8 cellular contexts compared by ENCODE assay signal in the genomic region with DNA sequence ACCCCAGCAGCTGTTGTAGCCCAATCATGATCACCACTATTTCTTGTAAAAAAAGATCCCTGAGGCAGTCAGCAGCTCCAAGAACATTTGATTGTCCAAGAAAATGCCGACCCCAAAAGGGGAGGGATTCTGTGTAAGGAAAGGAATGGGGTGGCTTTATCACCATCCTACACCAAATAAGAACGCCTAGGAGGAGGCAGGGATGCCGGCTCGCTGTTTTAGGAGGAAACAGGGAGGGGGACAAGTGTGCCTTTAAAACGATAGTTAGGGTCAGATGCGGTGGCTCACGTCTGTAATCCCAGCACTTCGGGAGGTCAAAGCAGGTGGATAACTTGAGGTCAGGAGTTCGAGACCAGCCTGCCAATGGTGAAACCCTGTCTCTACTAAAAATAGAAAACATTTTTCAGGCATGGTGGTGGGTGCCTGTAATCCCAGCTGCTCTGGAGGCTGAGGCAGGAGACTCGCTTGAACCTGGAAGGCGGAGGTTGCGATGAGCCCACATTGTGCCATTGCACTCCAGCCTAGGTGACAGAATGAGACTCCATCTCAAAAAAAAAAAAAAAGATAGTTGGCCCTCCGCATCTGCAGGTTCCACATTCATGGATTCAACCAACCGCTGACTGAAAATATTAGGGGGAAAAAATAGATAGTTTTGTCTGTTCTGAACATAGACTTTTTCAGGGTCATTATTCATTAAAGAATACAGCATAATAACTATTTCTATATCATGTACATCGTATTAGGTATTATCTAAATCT.
DNase-seq lines count a peak whose midpoint lies in the region; ATAC-seq and TF ChIP-seq lines count a peak whose summit lies in the region.

No MANE protein-coding gene starts in this region.

- no peaks in the 10 kb centered on the region for H3K36me3 Mint-ChIP-seq in CD4-positive, CD25-positive, alpha-beta regulatory T cell
- H3K36me3 Mint-ChIP-seq in chondrocyte (ENCODE audit: low read depth), result no peaks in the 10 kb centered on the region
- no peaks in the 10 kb centered on the region for H3K36me3 Mint-ChIP-seq in neural progenitor cell
- no peaks in the 10 kb centered on the region for H3K36me3 Mint-ChIP-seq in glutamatergic neuron (ENCODE audit: unreplicated experiment)

- peaks cover 13% of the 10 kb centered on the region for H3F3A ChIP-seq in neural progenitor cell (ENCODE audit: low read depth)

- no peak overlapping the region for H3K4me3 ChIP-seq in CD4-positive, CD25-positive, alpha-beta regulatory T cell (ENCODE audit: low read depth, low read length)
- no peak overlapping the region for H3K4me3 ChIP-seq in neural progenitor cell

- TF ChIP-seq CTCF in chondrocyte (IDR thresholded peaks at IDR 0.05) (no peak), neural progenitor cell (IDR thresholded peaks at IDR 0.05) (no peak), glutamatergic neuron (IDR thresholded peaks at IDR 0.05; ENCODE audit: partially characterized antibody, unreplicated experiment) (no peak)

- H3K4me3 Mint-ChIP-seq in CD4-positive, CD25-positive, alpha-beta regulatory T cell, result peak overlapping the region; percentile 67 to 98 (median 95)
- H3K4me3 Mint-ChIP-seq in chondrocyte (ENCODE audit: unreplicated experiment) (peak overlapping the region; percentile 89), neural progenitor cell (peak overlapping the region; percentile 67), glutamatergic neuron (ENCODE audit: unreplicated experiment) (no peak overlapping the region)

- H4K20me1 ChIP-seq in neural progenitor cell (ENCODE audit: low read depth), result no peaks in the 10 kb centered on the region

- ATAC-seq in CD4-positive, CD25-positive, alpha-beta regulatory T cell (ENCODE audit: low read depth in 2 of 2), result no peak
- no peak for ATAC-seq in GM18520 (IDR thresholded peaks at IDR 0.05; ENCODE audit: unreplicated experiment)

- peak overlapping the region in 2 of 3 donors; percentile 90 to 94 for H3K27ac Mint-ChIP-seq in CD4-positive, CD25-positive, alpha-beta regulatory T cell
- H3K27ac Mint-ChIP-seq in chondrocyte (ENCODE audit: unreplicated experiment) (no peak overlapping the region), neural progenitor cell (peak overlapping the region; percentile 22), glutamatergic neuron (ENCODE audit: unreplicated experiment) (no peak overlapping the region)

- no peak overlapping the region for H3K27ac ChIP-seq in CD4-positive, CD25-positive, alpha-beta regulatory T cell (ENCODE audit: insufficient read depth, low read length, poor library complexity, severe bottlenecking)
- H3K27ac ChIP-seq in neural progenitor cell, result no peak overlapping the region

- peak overlapping the region; percentile 49 for H3K4me2 ChIP-seq in neural progenitor cell

- H3K4me1 ChIP-seq in CD4-positive, CD25-positive, alpha-beta regulatory T cell (ENCODE audit: control insufficient read depth, insufficient read depth, low read length, poor library complexity, severe bottlenecking), result peaks cover 14% of the 10 kb centered on the region
- peaks cover 9% of the 10 kb centered on the region for H3K4me1 ChIP-seq in neural progenitor cell

- no peak overlapping the region for H3K9ac ChIP-seq in neural progenitor cell

- no peaks in the 10 kb centered on the region for H3K27me3 ChIP-seq in CD4-positive, CD25-positive, alpha-beta regulatory T cell (ENCODE audit: control insufficient read depth, insufficient read depth, low read length)
- H3K27me3 ChIP-seq in neural progenitor cell, result no peaks in the 10 kb centered on the region

- peak overlapping the region; percentile 99 for H2AFZ ChIP-seq in neural progenitor cell (replicated peaks)

- H3K79me2 ChIP-seq in neural progenitor cell (ENCODE audit: low read depth), result no peaks in the 10 kb centered on the region

- no peak for DNase-seq in CD4-positive, CD25-positive, alpha-beta regulatory T cell
- DNase-seq in M059J (ENCODE audit: low read depth) (peak; percentile 31), chondrocyte (ENCODE audit: low spot score) (no peak), neural progenitor cell (ENCODE audit: low spot score) (peak; percentile 18), glutamatergic neuron (no peak), iPS-NIHi11 (ENCODE audit: low spot score) (no peak), NCI-H1930 (lab: John Stamatoyannopoulos, UW) (no peak)

- peaks cover 16% of the 10 kb centered on the region for H3K27me3 Mint-ChIP-seq in CD4-positive, CD25-positive, alpha-beta regulatory T cell
- no peaks in the 10 kb centered on the region for H3K27me3 Mint-ChIP-seq in chondrocyte (ENCODE audit: low read depth)
- H3K27me3 Mint-ChIP-seq in neural progenitor cell (ENCODE audit: insufficient read depth, low read depth), result peaks cover 16% of the 10 kb centered on the region
- H3K27me3 Mint-ChIP-seq in glutamatergic neuron (ENCODE audit: unreplicated experiment), result peaks cover 9% of the 10 kb centered on the region

- H3K9me3 Mint-ChIP-seq in CD4-positive, CD25-positive, alpha-beta regulatory T cell, result peaks cover 0 to 1% (median 0%) of the 10 kb centered on the region in 7 donors
- H3K9me3 Mint-ChIP-seq in chondrocyte (ENCODE audit: low read depth), result no peaks in the 10 kb centered on the region
- H3K9me3 Mint-ChIP-seq in neural progenitor cell, result peaks cover 3% of the 10 kb centered on the region
- H3K9me3 Mint-ChIP-seq in glutamatergic neuron (ENCODE audit: unreplicated experiment), result no peaks in the 10 kb centered on the region

- H3K4me1 Mint-ChIP-seq in CD4-positive, CD25-positive, alpha-beta regulatory T cell, result peaks cover 6 to 37% (median 27%) of the 10 kb centered on the region in 4 donors
- H3K4me1 Mint-ChIP-seq in chondrocyte (ENCODE audit: low read depth) (peaks cover 26% of the 10 kb centered on the region), neural progenitor cell (peaks cover 20% of the 10 kb centered on the region), glutamatergic neuron (ENCODE audit: low read depth, unreplicated experiment) (peaks cover 13% of the 10 kb centered on the region)

- H3K36me3 ChIP-seq in CD4-positive, CD25-positive, alpha-beta regulatory T cell (ENCODE audit: control insufficient read depth, insufficient read depth, low read length), result no peaks in the 10 kb centered on the region
- no peaks in the 10 kb centered on the region for H3K36me3 ChIP-seq in neural progenitor cell

- H3K9me3 ChIP-seq in CD4-positive, CD25-positive, alpha-beta regulatory T cell (ENCODE audit: control insufficient read depth in 2 of 2, low read length in 2 of 2), result no peaks in the 10 kb centered on the region
- H3K9me3 ChIP-seq in neural progenitor cell (ENCODE audit: low read depth), result no peaks in the 10 kb centered on the region

Comparison
In these comparisons a context has a peak if more than half of its experiments do, and no peak if none do; other contexts are left out.
1. DNase-seq: peak in M059J (single experiment) and neural progenitor cell (single experiment); none in CD4-positive, CD25-positive, alpha-beta regulatory T cell (0 of 3), chondrocyte (single experiment), glutamatergic neuron (single experiment), iPS-NIHi11 (single experiment) and NCI-H1930 (0 of 2).
2. H3K27ac Mint-ChIP-seq: peak in CD4-positive, CD25-positive, alpha-beta regulatory T cell (2 of 3) and neural progenitor cell (single experiment); none in chondrocyte (single experiment) and glutamatergic neuron (single experiment).